In genomic region chr16:6297666-6298435, GRCh38 we compare ENCODE assay signal across 18 cellular contexts.
A peak's percentile ranks its signal among the peaks of the same experiment; 100 is the strongest.
DNase-seq lines count a peak whose midpoint lies in the region; ATAC-seq and TF ChIP-seq lines count a peak whose summit lies in the region.
"Had no signal": no experiment of that assay in that cellular context is flagged by ENCODE, and none has a peak within 500 bp of the region (broad histone marks: within the 10 kb centered on the region; RNA-seq: fewer than 3 reads in every experiment).

No MANE protein-coding gene starts in this region.

- H3K9me3 Mint-ChIP-seq in H9, result peaks cover 24 to 25% of the 10 kb centered on the region in 2 experiments
- H3K9me3 Mint-ChIP-seq in endodermal cell, result peaks cover 31% of the 10 kb centered on the region
- H3K9me3 Mint-ChIP-seq in WTC11, result peaks cover 93% of the 10 kb centered on the region

- no peak overlapping the region for H2BK12ac ChIP-seq in H9 (ENCODE audit: insufficient read length, low read depth, low read length)

- no peak overlapping the region for H3K4me3 ChIP-seq in NT2/D1 (ENCODE audit: insufficient read length, low read depth)
- H3K4me3 ChIP-seq in endodermal cell (ENCODE audit: low read length), result peak overlapping the region; percentile 4
- H3K4me3 ChIP-seq: BLaER1 treated with 17β-estradiol and CSF1 and Interleukin-3, amounts not matched to agents 10 nM and 100 nM had no signal

- POLR2A ChIA-PET in WTC11 (lab: Charles Lee), result no interaction called here

- H3K27ac ChIP-seq in H9 (ENCODE audit: insufficient read length, low read depth, low read length) (no peak overlapping the region), endodermal cell (ENCODE audit: low read depth, low read length) (no peak overlapping the region)
- H3K27ac ChIP-seq: BLaER1 treated with 17β-estradiol and CSF1 and Interleukin-3, amounts not matched to agents 10 nM and 100 nM had no signal

- H3K23ac ChIP-seq in H9 (ENCODE audit: insufficient read length, low read depth, low read length), result no peak overlapping the region

- no peak overlapping the region for H3K18ac ChIP-seq in H9 (ENCODE audit: insufficient read length, low read depth, low read length)

- no peak overlapping the region for H2BK120ac ChIP-seq in H9 (ENCODE audit: low read depth, low read length, poor library complexity, severe bottlenecking)

- no peaks in the 10 kb centered on the region for H3K27me3 ChIP-seq in H9 (ENCODE audit: insufficient read depth, low read length)
- no peaks in the 10 kb centered on the region for H3K27me3 ChIP-seq in NT2/D1 (ENCODE audit: insufficient read depth, insufficient read length)
- H3K27me3 ChIP-seq in endodermal cell (ENCODE audit: control insufficient read depth, insufficient read depth, low read length, poor library complexity, severe bottlenecking), result no peaks in the 10 kb centered on the region
- H3K27me3 ChIP-seq: BLaER1 treated with 17β-estradiol and CSF1 and Interleukin-3, amounts not matched to agents 10 nM and 100 nM had no signal

- no peaks in the 10 kb centered on the region for H3K79me1 ChIP-seq in H9 (ENCODE audit: insufficient read depth, low read depth, low read length, poor library complexity, severe bottlenecking)

- H3K4me2 ChIP-seq in H9 (ENCODE audit: insufficient read depth, insufficient read length, low read length), result no peak overlapping the region
- H3K4me2 ChIP-seq: BLaER1 treated with 17β-estradiol and CSF1 and Interleukin-3, amounts not matched to agents 10 nM and 100 nM had no signal

- no peak overlapping the region for H2BK15ac ChIP-seq in H9 (ENCODE audit: low read depth, low read length)

- H2AFZ ChIP-seq in H9 (ENCODE audit: low read length), result no peak overlapping the region

- no peaks in the 10 kb centered on the region for H3K23me2 ChIP-seq in H9 (ENCODE audit: insufficient read length, low read depth, low read length, poor library complexity, severe bottlenecking)

- H2AK5ac ChIP-seq in H9 (ENCODE audit: insufficient read length, low read length), result no peak overlapping the region

- no peak overlapping the region for H3K56ac ChIP-seq in H9 (ENCODE audit: insufficient read length, low read depth, low read length)

- H3K36me3 Mint-ChIP-seq in H9 (ENCODE audit: insufficient read depth in 1 of 3, low read depth in 3 of 3) (peaks cover 19 to 30% (median 21%) of the 10 kb centered on the region in 3 experiments), endodermal cell (ENCODE audit: low read depth) (peaks cover 2% of the 10 kb centered on the region), WTC11 (peaks cover 84% of the 10 kb centered on the region)
- H3K36me3 Mint-ChIP-seq: CD4-positive, CD25-positive, alpha-beta regulatory T cell had no signal

- H3K4me1 ChIP-seq in H9 (ENCODE audit: insufficient read depth, low read length) (peaks cover 5% of the 10 kb centered on the region; the same call in 1 of the 2 replicates), NT2/D1 (ENCODE audit: insufficient read depth, insufficient read length) (no peaks in the 10 kb centered on the region), endodermal cell (ENCODE audit: control insufficient read depth, insufficient read depth, low read length) (no peaks in the 10 kb centered on the region)

- H3K9ac ChIP-seq in H9 (ENCODE audit: extremely low read depth, insufficient read length, low read length) (no peak overlapping the region), NT2/D1 (ENCODE audit: insufficient read length, low read depth) (no peak overlapping the region), endodermal cell (ENCODE audit: extremely low read depth, low read length, poor library complexity, severe bottlenecking) (no peak overlapping the region)
- H3K9ac ChIP-seq: BLaER1 treated with 17β-estradiol and CSF1 and Interleukin-3, amounts not matched to agents 10 nM and 100 nM had no signal

- CTCF ChIA-PET in WTC11 (lab: Charles Lee), result no interaction called here

- H3K4me3 Mint-ChIP-seq in H9, result no peak overlapping the region
- H3K4me3 Mint-ChIP-seq in endodermal cell, result no peak overlapping the region
- H3K4me3 Mint-ChIP-seq in WTC11, result no peak overlapping the region
- H3K4me3 Mint-ChIP-seq: CD4-positive, CD25-positive, alpha-beta regulatory T cell had no signal

- H3K36me3 ChIP-seq in NT2/D1 (ENCODE audit: insufficient read depth, insufficient read length, low read length) (no peaks in the 10 kb centered on the region), endodermal cell (ENCODE audit: control insufficient read depth, insufficient read depth, low read length) (no peaks in the 10 kb centered on the region)
- H3K36me3 ChIP-seq: BLaER1 treated with 17β-estradiol and CSF1 and Interleukin-3, amounts not matched to agents 10 nM and 100 nM had no signal

- H4K8ac ChIP-seq in H9 (replicated peaks; ENCODE audit: insufficient read length, low read depth, low read length), result no peak overlapping the region

- no peak overlapping the region for H3K14ac ChIP-seq in H9 (ENCODE audit: insufficient read depth, low read length)

- H3K27me3 Mint-ChIP-seq in H9 (ENCODE audit: low read depth), result no peaks in the 10 kb centered on the region
- H3K27me3 Mint-ChIP-seq in endodermal cell (ENCODE audit: insufficient read depth), result no peaks in the 10 kb centered on the region
- H3K27me3 Mint-ChIP-seq in WTC11 (ENCODE audit: low read depth), result peaks cover 5% of the 10 kb centered on the region
- H3K27me3 Mint-ChIP-seq: CD4-positive, CD25-positive, alpha-beta regulatory T cell had no signal

- H3K9me3 ChIP-seq in H9 (ENCODE audit: control insufficient read depth, low read depth, low read length) (peaks cover 9% of the 10 kb centered on the region), NT2/D1 (ENCODE audit: insufficient read depth, low read length) (peaks cover 13% of the 10 kb centered on the region; the same call in 1 of the 2 replicates), endodermal cell (ENCODE audit: control insufficient read depth, low read length) (peaks cover 26% of the 10 kb centered on the region)

- H2BK5ac ChIP-seq in H9 (ENCODE audit: insufficient read length, low read length), result no peak overlapping the region

- no peak for ATAC-seq in WTC11
- no peak for ATAC-seq in GM21737 (IDR thresholded peaks at IDR 0.05; ENCODE audit: unreplicated experiment)
- ATAC-seq: HepG2 had no signal

- H4K20me1 ChIP-seq in H9 (ENCODE audit: control insufficient read depth, insufficient read depth, insufficient read length), result no peaks in the 10 kb centered on the region
- H4K20me1 ChIP-seq: BLaER1 treated with 17β-estradiol and CSF1 and Interleukin-3, amounts not matched to agents 10 nM and 100 nM had no signal

- no peak overlapping the region for H3T11ph ChIP-seq in H9 (ENCODE audit: low read length)

- TF ChIP-seq CTCF in H9 (conservative IDR thresholded peaks at IDR 0.05) (peak; percentile 49; the same call in 2 of the 3 replicates), endodermal cell (conservative IDR thresholded peaks at IDR 0.05) (peak; percentile 39), WTC11 (IDR thresholded peaks at IDR 0.05) (no peak)

- H3K27ac Mint-ChIP-seq in H9 (peak overlapping the region in 1 of 3 experiments; percentile 72; a peak in 2 of 7 replicates), endodermal cell (no peak overlapping the region), WTC11 (no peak overlapping the region)
- H3K27ac Mint-ChIP-seq: CD4-positive, CD25-positive, alpha-beta regulatory T cell had no signal

- DNase-seq in DMS153 (lab: John Stamatoyannopoulos, UW) (peak; percentile 66), H9 (no peak), NT2/D1 (ENCODE audit: low read depth, low spot score) (peak; percentile 43), endodermal cell (peak; percentile 55), WTC11 (ENCODE audit: low spot score) (no peak), NOMO-1 treated with DMSO at 0.1 percent for 48 hours (lab: John Stamatoyannopoulos, UW; ENCODE audit: unreplicated experiment) (no peak), NCI-H1048 (lab: John Stamatoyannopoulos, UW) (no peak)
- DNase-seq: ACHN; Calu3; CD4-positive, CD25-positive, alpha-beta regulatory T cell; DMS 273 treated with DMSO at 0.1 percent for 48 hours; DMS79 treated with DMSO at 0.1 percent for 48 hours; EL; GDM1; H7 had no signal

- no CpG with 5 or more reads among the region's 8 CpGs for WGBS in H9 (ENCODE audit: extremely low coverage, insufficient read length, low lambda C conversion rate)
- 80 to 82% methylated on average over 5 to 8 of the region's 8 CpGs for WGBS in endodermal cell (ENCODE audit: insufficient coverage in 1 of 2, insufficient read length in 1 of 2), 2 experiments

- no peaks in the 10 kb centered on the region for H3K79me2 ChIP-seq in H9 (ENCODE audit: insufficient read depth, low read length)

- no peak overlapping the region for H4K91ac ChIP-seq in H9 (ENCODE audit: insufficient read length, low read depth, low read length)

- peaks cover 28 to 42% of the 10 kb centered on the region in 2 experiments for H3K4me1 Mint-ChIP-seq in H9
- H3K4me1 Mint-ChIP-seq in endodermal cell, result peaks cover 4% of the 10 kb centered on the region
- no peaks in the 10 kb centered on the region for H3K4me1 Mint-ChIP-seq in WTC11
- H3K4me1 Mint-ChIP-seq: CD4-positive, CD25-positive, alpha-beta regulatory T cell had no signal

- H3K4ac ChIP-seq in H9 (ENCODE audit: low read depth, low read length), result no peak overlapping the region

- H4K5ac ChIP-seq in H9 (ENCODE audit: insufficient read length, low read depth, low read length), result no peak overlapping the region

- no peak overlapping the region for H2BK20ac ChIP-seq in H9 (ENCODE audit: low read depth, low read length, poor library complexity, severe bottlenecking)

TF ChIP-seq in WTC11, 78 proteins besides CTCF, POLR2A, EP300 and RAD21 (continues in another document):
- no peak for TF ChIP-seq ZNF416 (CRISPR knock-in tag; IDR thresholded peaks at IDR 0.05)
- no peak for TF ChIP-seq SOX15 (CRISPR knock-in tag; IDR thresholded peaks at IDR 0.05)
- no peak for TF ChIP-seq CREM (CRISPR knock-in tag; IDR thresholded peaks at IDR 0.05)
- TF ChIP-seq, protein P1, sequence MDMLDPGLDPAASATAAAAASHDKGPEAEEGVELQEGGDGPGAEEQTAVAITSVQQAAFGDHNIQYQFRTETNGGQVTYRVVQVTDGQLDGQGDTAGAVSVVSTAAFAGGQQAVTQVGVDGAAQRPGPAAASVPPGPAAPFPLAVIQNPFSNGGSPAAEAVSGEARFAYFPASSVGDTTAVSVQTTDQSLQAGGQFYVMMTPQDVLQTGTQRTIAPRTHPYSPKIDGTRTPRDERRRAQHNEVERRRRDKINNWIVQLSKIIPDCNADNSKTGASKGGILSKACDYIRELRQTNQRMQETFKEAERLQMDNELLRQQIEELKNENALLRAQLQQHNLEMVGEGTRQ (CRISPR knock-in tag; IDR thresholded peaks at IDR 0.05), result no peak
- TF ChIP-seq ATF1 (CRISPR knock-in tag; IDR thresholded peaks at IDR 0.05), result no peak
- no peak for TF ChIP-seq TP53 (CRISPR knock-in tag; IDR thresholded peaks at IDR 0.05)

Comparison
In these comparisons a context has a peak if more than half of its experiments do, and no peak if none do; other contexts are left out.
1. DNase-seq: peak in DMS153 (single experiment), NT2/D1 (single experiment) and endodermal cell (single experiment); none in H9 (single experiment), WTC11 (single experiment), NOMO-1 treated with DMSO at 0.1 percent for 48 hours (single experiment) and NCI-H1048 (single experiment).